ENCODE assay signal across 25 cellular contexts in genomic region chr5:61115968-61116367, GRCh38.
"Had no signal": no experiment of that assay in that cellular context is flagged by ENCODE, and none has a peak within 500 bp of the region (broad histone marks: within the 10 kb centered on the region; RNA-seq: fewer than 3 reads in every experiment).

No MANE protein-coding gene starts in this region.

- H3K36me3 Mint-ChIP-seq: type B pancreatic cell had no signal

- H3K27ac ChIP-seq: body of pancreas, foreskin keratinocyte, left lung, prostate gland had no signal

- H3K4me1 Mint-ChIP-seq: neural crest cell; stimulated activated naive CD8-positive, alpha-beta T cell treated with anti-CD3 and anti-CD28 coated beads, Interleukin-15, amount 100 ng/mL, for 72 hours; WTC11 had no signal

- H3K27me3 Mint-ChIP-seq: stimulated activated naive CD8-positive, alpha-beta T cell treated with anti-CD3 and anti-CD28 coated beads, Interleukin-15, amount 100 ng/mL, for 72 hours; type B pancreatic cell had no signal

- H3K27ac Mint-ChIP-seq: activated CD8-positive, alpha-beta T cell treated with anti-CD3 and anti-CD28 coated beads, Interleukin-2, amount 10 ng/mL, durations not matched to agents 7 days and 5 days; activated naive CD4-positive, alpha-beta T cell treated with anti-CD3 and anti-CD28 coated beads, Interleukin-2, amount 50 U/mL, for 72 hours; activated T-cell treated with anti-CD3 and anti-CD28 coated beads, Interleukin-2, amount 50 U/mL, for 72 hours; stimulated activated naive CD8-positive, alpha-beta T cell treated with anti-CD3 and anti-CD28 coated beads, Interleukin-15, amount 100 ng/mL, for 72 hours; type B pancreatic cell; WTC11 had no signal

- H3K36me3 ChIP-seq: left lung, prostate gland had no signal

- H3K4me3 Mint-ChIP-seq: activated CD8-positive, alpha-beta T cell treated with anti-CD3 and anti-CD28 coated beads, Interleukin-2, amount 10 ng/mL, durations not matched to agents 7 days and 5 days; activated T-cell treated with anti-CD3 and anti-CD28 coated beads, Interleukin-2, amount 50 U/mL, for 72 hours; neural crest cell; stimulated activated naive CD8-positive, alpha-beta T cell treated with anti-CD3 and anti-CD28 coated beads, Interleukin-15, amount 100 ng/mL, for 72 hours; type B pancreatic cell; WTC11 had no signal

- H3K9me3 Mint-ChIP-seq: type B pancreatic cell had no signal

- H3K27me3 ChIP-seq: body of pancreas, foreskin keratinocyte, left lung had no signal

- DNase-seq: activated CD4-positive, alpha-beta T cell treated with anti-CD3 and anti-CD28 coated beads for 4 hours; activated CD8-positive, alpha-beta memory T cell treated with anti-CD3 and anti-CD28 coated beads, Interleukin-2, amount 50 U/mL, for 4 hours; activated CD8-positive, alpha-beta T cell treated with anti-CD3 and anti-CD28 coated beads, Interleukin-2, amount 10 ng/mL, durations not matched to agents 7 days and 5 days; activated gamma-delta T cell; activated T-cell treated with anti-CD3 and anti-CD28 coated beads, Interleukin-2, amount 50 U/mL, for 72 hours; body of pancreas; central memory CD4-positive, alpha-beta T cell; cortex of kidney; effector memory CD4-positive, alpha-beta T cell; foreskin keratinocyte; glutamatergic neuron; hypothalamus; kidney; left lung; mammary epithelial cell; right cardiac atrium; small intestine; stimulated activated CD4-positive, alpha-beta T cell treated with anti-CD3 and anti-CD28 coated beads, Interleukin-4, amount 100 ng/mL, for 4 hours; stimulated activated CD8-positive, alpha-beta memory T cell treated with anti-CD3 and anti-CD28 coated beads, Interleukin-4, amount 100 ng/mL, for 48 hours; stimulated activated naive CD8-positive, alpha-beta T cell treated with anti-CD3 and anti-CD28 coated beads, Interleukin-15, amount 100 ng/mL, for 72 hours had no signal

- H3K4me3 ChIP-seq: body of pancreas, left lung, prostate gland had no signal

- ATAC-seq: activated CD8-positive, alpha-beta T cell treated with anti-CD3 and anti-CD28 coated beads, Interleukin-2, amount 10 ng/mL, durations not matched to agents 7 days and 5 days; activated naive CD4-positive, alpha-beta T cell treated with anti-CD3 and anti-CD28 coated beads, Interleukin-2, amount 50 U/mL, for 72 hours; activated T-cell treated with anti-CD3 and anti-CD28 coated beads, Interleukin-2, amount 50 U/mL, for 72 hours; body of pancreas; foreskin keratinocyte; left lung; right cardiac atrium; stimulated activated naive CD8-positive, alpha-beta T cell treated with anti-CD3 and anti-CD28 coated beads, Interleukin-15, amount 100 ng/mL, for 72 hours; WTC11 had no signal

- H3K4me1 ChIP-seq: body of pancreas, left lung, prostate gland had no signal

- H3K9me3 ChIP-seq: body of pancreas, prostate gland had no signal
